Comparison of ENCODE assay signal across 21 cellular contexts in genomic region chr21:17781524-17781923, GRCh38. TPM values are rescaled to one million over a fixed set of nuclear protein-coding genes. Genes with fewer than 3 reads are reported as not detected.
A peak's percentile ranks its signal among the peaks of the same experiment; 100 is the strongest.
DNase-seq lines count a peak whose midpoint lies in the region; ATAC-seq, FAIRE-seq and TF ChIP-seq lines count a peak whose summit lies in the region.
"Had no signal": no experiment of that assay in that cellular context is flagged by ENCODE, and none has a peak within 500 bp of the region (broad histone marks: within the 10 kb centered on the region; RNA-seq: fewer than 3 reads in every experiment).

No MANE protein-coding gene starts in this region.

- TF ChIP-seq EP300 in ovary (IDR thresholded peaks at IDR 0.05) = no peak

- H3K27ac ChIP-seq in ovary = no peak overlapping the region
- H3K27ac ChIP-seq: C4-2B, lower lobe of right lung had no signal

- TF ChIP-seq CTCF in ovary (IDR thresholded peaks at IDR 0.05) = no peak

- WGBS in ovary, 3 donors = 90 to 93% (median 91%) methylated on average over 5 of the region's 5 CpGs

- no peaks in the 10 kb centered on the region for H3K27me3 ChIP-seq in ovary

- H3K4me1 Mint-ChIP-seq in T-helper 2 cell treated with Interferon-gamma antibody and Interleukin-4, amounts not matched to agents 5 μg/mL and 100 μg/mL, for 36 hours (ENCODE audit: low read depth) = peaks cover 79% of the 10 kb centered on the region
- peaks cover 88% of the 10 kb centered on the region for H3K4me1 Mint-ChIP-seq in activated CD4-positive, alpha-beta memory T cell treated with anti-CD3 and anti-CD28 coated beads, Interleukin-2, amount 10 ng/mL, durations not matched to agents 7 days and 5 days
- H3K4me1 Mint-ChIP-seq in naive B cell = peaks cover 53 to 67% (median 55%) of the 10 kb centered on the region in 3 donors

- H3K9me3 Mint-ChIP-seq in T-helper 2 cell treated with Interferon-gamma antibody and Interleukin-4, amounts not matched to agents 5 μg/mL and 100 μg/mL, for 36 hours = peaks cover 11% of the 10 kb centered on the region
- H3K9me3 Mint-ChIP-seq in activated CD4-positive, alpha-beta memory T cell treated with anti-CD3 and anti-CD28 coated beads, Interleukin-2, amount 10 ng/mL, durations not matched to agents 7 days and 5 days = no peaks in the 10 kb centered on the region
- H3K9me3 Mint-ChIP-seq in naive B cell = peaks cover 0 to 2% (median 0%) of the 10 kb centered on the region in 7 donors

- no peaks in the 10 kb centered on the region for H3K27me3 Mint-ChIP-seq in T-helper 2 cell treated with Interferon-gamma antibody and Interleukin-4, amounts not matched to agents 5 μg/mL and 100 μg/mL, for 36 hours (ENCODE audit: low read depth)
- no peaks in the 10 kb centered on the region for H3K27me3 Mint-ChIP-seq in activated CD4-positive, alpha-beta memory T cell treated with anti-CD3 and anti-CD28 coated beads, Interleukin-2, amount 10 ng/mL, durations not matched to agents 7 days and 5 days
- H3K27me3 Mint-ChIP-seq in naive B cell = peaks cover 0 to 3% (median 0%) of the 10 kb centered on the region in 3 donors

- H3K4me3 ChIP-seq in ovary = no peak overlapping the region
- H3K4me3 ChIP-seq: lower lobe of right lung had no signal

- intact Hi-C loops in ovary (cut with DNase I) = no loop called here

- no peak for ATAC-seq in naive B cell (ENCODE audit: low read depth in 2 of 2)
- ATAC-seq: HCT116, lower lobe of right lung had no signal

- no peaks in the 10 kb centered on the region for H3K9me3 ChIP-seq in ovary
- H3K9me3 ChIP-seq: lower lobe of right lung had no signal

- no peak for DNase-seq in T-helper 2 cell treated with Interferon-gamma antibody and Interleukin-4, amounts not matched to agents 5 μg/mL and 100 μg/mL, for 36 hours (ENCODE audit: low spot score)
- DNase-seq in T-helper 2 cell (no peak), GM12891 (ENCODE audit: insufficient read length, low spot score) (no peak), naive B cell (no peak), NCI-H2029 treated with DMSO at 0.1 percent for 48 hours (lab: John Stamatoyannopoulos, UW) (no peak), DMS53 treated with DMSO at 0.1 percent for 48 hours (lab: John Stamatoyannopoulos, UW; ENCODE audit: unreplicated experiment) (no peak), ovary (no peak)
- DNase-seq in activated CD4-positive, alpha-beta memory T cell treated with anti-CD3 and anti-CD28 coated beads, Interleukin-2, amount 10 ng/mL, durations not matched to agents 7 days and 5 days = no peak
- DNase-seq: amniotic stem cell; caudate nucleus; DMS79; effector CD8-positive, alpha-beta T cell; head of caudate nucleus; Karpas-422; lower lobe of right lung; NCI-H774; stimulated activated CD4-positive, alpha-beta T cell treated with anti-CD3 and anti-CD28 coated beads, Interleukin-15, amount 100 ng/mL, for 24 hours; stimulated activated naive CD4-positive, alpha-beta T cell treated with Interleukin-2 at 50 U/mL for 16 hours had no signal

- H3K36me3 ChIP-seq in ovary = no peaks in the 10 kb centered on the region

- no peak for TF ChIP-seq POLR2A in GM12891 (IDR thresholded peaks at IDR 0.05; ENCODE audit: low read depth, low read length)
- no peak for TF ChIP-seq POLR2A in ovary (IDR thresholded peaks at IDR 0.05)

- POLR2A ChIA-PET in activated CD4-positive, alpha-beta memory T cell treated with anti-CD3 and anti-CD28 coated beads, Interleukin-2, amount 10 ng/mL, durations not matched to agents 7 days and 5 days (lab: Charles Lee) = interaction anchor here (1.3 to 5.9 kb wide), 8 partner anchors 10 to 171 kb away, joined by 4 to 110 read pairs (median 12); partner anchors contain the start of gene C21orf91

- CTCF ChIA-PET in activated CD4-positive, alpha-beta memory T cell treated with anti-CD3 and anti-CD28 coated beads, Interleukin-2, amount 10 ng/mL, durations not matched to agents 7 days and 5 days (lab: Charles Lee) = interaction anchor here (0.9 to 1.3 kb wide), 3 partner anchors 10 to 122 kb away, joined by 3 to 7 read pairs (median 3); no protein-coding TSS in a partner anchor

- peak overlapping the region; percentile 95 for H3K27ac Mint-ChIP-seq in T-helper 2 cell treated with Interferon-gamma antibody and Interleukin-4, amounts not matched to agents 5 μg/mL and 100 μg/mL, for 36 hours
- peak overlapping the region; percentile 93 for H3K27ac Mint-ChIP-seq in activated CD4-positive, alpha-beta memory T cell treated with anti-CD3 and anti-CD28 coated beads, Interleukin-2, amount 10 ng/mL, durations not matched to agents 7 days and 5 days
- peak overlapping the region in 4 of 6 donors; percentile 23 to 80 (median 60) for H3K27ac Mint-ChIP-seq in naive B cell

- peak overlapping the region; percentile 70 for H3K4me3 Mint-ChIP-seq in T-helper 2 cell treated with Interferon-gamma antibody and Interleukin-4, amounts not matched to agents 5 μg/mL and 100 μg/mL, for 36 hours
- H3K4me3 Mint-ChIP-seq in activated CD4-positive, alpha-beta memory T cell treated with anti-CD3 and anti-CD28 coated beads, Interleukin-2, amount 10 ng/mL, durations not matched to agents 7 days and 5 days = no peak overlapping the region
- no peak overlapping the region for H3K4me3 Mint-ChIP-seq in naive B cell

- no peaks in the 10 kb centered on the region for H3K4me1 ChIP-seq in ovary (ENCODE audit: insufficient read depth)

- H3K36me3 Mint-ChIP-seq in T-helper 2 cell treated with Interferon-gamma antibody and Interleukin-4, amounts not matched to agents 5 μg/mL and 100 μg/mL, for 36 hours (ENCODE audit: low read depth) = peaks cover 63% of the 10 kb centered on the region
- peaks cover 57% of the 10 kb centered on the region for H3K36me3 Mint-ChIP-seq in activated CD4-positive, alpha-beta memory T cell treated with anti-CD3 and anti-CD28 coated beads, Interleukin-2, amount 10 ng/mL, durations not matched to agents 7 days and 5 days (ENCODE audit: low read depth)
- peaks cover 1 to 11% of the 10 kb centered on the region in 2 donors for H3K36me3 Mint-ChIP-seq in naive B cell

- FAIRE-seq in GM12891 (lab: Jason Lieb, UNC) = peak; percentile 28
- FAIRE-seq: urothelium cell line had no signal

TF ChIP-seq in GM12891, 5 proteins besides CTCF, POLR2A, EP300 and RAD21:
- no peak for TF ChIP-seq TAF1 (IDR thresholded peaks at IDR 0.05; ENCODE audit: low read depth, low read length)
- no peak for TF ChIP-seq POU2F2 (IDR thresholded peaks at IDR 0.05; ENCODE audit: low read depth, low read length)
- TF ChIP-seq POLR2AphosphoS5 (IDR thresholded peaks at IDR 0.05; ENCODE audit: low read depth, low read length) = no peak
- TF ChIP-seq SPI1 (IDR thresholded peaks at IDR 0.05; ENCODE audit: low read depth, low read length) = no peak
- TF ChIP-seq PAX5 (IDR thresholded peaks at IDR 0.05; ENCODE audit: insufficient read depth, low read length, severe bottlenecking) = no peak
TF ChIP-seq in GM12891: peak in this region for 0.

RNA-seq across cellular contexts. Expression of gene C21orf91, which starts 37.6 kb away (rescaled TPM):
- polyA plus RNA-seq in GM12891 (2012; ENCODE audit: low read depth, missing spikeins) = 11.2 TPM
- 10 to 100 TPM; 55.9 to 57.1 TPM for total RNA-seq in activated CD4-positive, alpha-beta memory T cell treated with anti-CD3 and anti-CD28 coated beads, Interleukin-2, amount 10 ng/mL, durations not matched to agents 7 days and 5 days
- polyA plus RNA-seq in naive B cell (ENCODE audit: low read depth in 6 of 6) (10 to 100 TPM; 18.5 to 35.2 (median 32.9) TPM), ovary (1 to 10 TPM; 5.3 to 8.4 TPM)
- total RNA-seq in ovary = 10 to 100 TPM in 5 of 7 donors, 1 to 10 TPM in 2; 7.4 to 19.2 (median 15.7) TPM
